Comparison of ENCODE assay signal across 19 cellular contexts in genomic region chr18:57923606-57924005, GRCh38.
A peak's percentile ranks its signal among the peaks of the same experiment; 100 is the strongest.
DNase-seq lines count a peak whose midpoint lies in the region; ATAC-seq, FAIRE-seq and TF ChIP-seq lines count a peak whose summit lies in the region.
"Had no signal": no experiment of that assay in that cellular context is flagged by ENCODE, and none has a peak within 500 bp of the region (broad histone marks: within the 10 kb centered on the region; RNA-seq: fewer than 3 reads in every experiment).

No MANE protein-coding gene starts in this region.

- H3K14ac ChIP-seq in neuronal stem cell (ENCODE audit: low read length) = no peak overlapping the region

- no peaks in the 10 kb centered on the region for H3K79me2 ChIP-seq in KMS-11 (ENCODE audit: insufficient read depth, low read depth)

- TF ChIP-seq POLR2A in right lobe of liver (IDR thresholded peaks at IDR 0.05) = no peak

- H2AK5ac ChIP-seq in neuronal stem cell (ENCODE audit: low read depth, low read length) = no peak overlapping the region

- TF ChIP-seq CTCF in D721Med (IDR thresholded peaks at IDR 0.05; ENCODE audit: insufficient read depth, missing control alignments) (no peak), KMS-11 (conservative IDR thresholded peaks at IDR 0.05; ENCODE audit: low read depth, low read length) (no peak), right lobe of liver (IDR thresholded peaks at IDR 0.05) (no peak)

- H2BK120ac ChIP-seq in neuronal stem cell (ENCODE audit: low read depth, low read length) = no peak overlapping the region

- intact Hi-C loops in right lobe of liver (cut with DNase I) = no loop called here

- H3K27ac ChIP-seq in KMS-11 (no peak overlapping the region; the same call in 1 of the 2 replicates), neuronal stem cell (replicated peaks; ENCODE audit: low read length) (no peak overlapping the region), right lobe of liver (no peak overlapping the region)
- H3K27ac ChIP-seq: GM23248, SJCRH30 had no signal

- no peak for ATAC-seq in right lobe of liver
- no peak for ATAC-seq in HG02759 (IDR thresholded peaks at IDR 0.05; ENCODE audit: unreplicated experiment)
- ATAC-seq: PC-3 had no signal

- peak; percentile 90 for FAIRE-seq in D721Med (lab: Jason Lieb, UNC)

- H3K23ac ChIP-seq in neuronal stem cell (ENCODE audit: low read depth, low read length, poor library complexity) = no peak overlapping the region

- H3K4me2 ChIP-seq in KMS-11 (peak overlapping the region; percentile 15; the same call in 1 of the 2 replicates), neuronal stem cell (ENCODE audit: insufficient read depth, low read length, poor library complexity, severe bottlenecking) (no peak overlapping the region)

- no peaks in the 10 kb centered on the region for H3K36me3 ChIP-seq in KMS-11 (ENCODE audit: insufficient read depth)
- H3K36me3 ChIP-seq in neuronal stem cell (replicated peaks in 1 of 2; ENCODE audit: control insufficient read depth in 2 of 2, insufficient read depth in 2 of 2, low read length in 2 of 2) = no peaks in the 10 kb centered on the region
- H3K36me3 ChIP-seq in right lobe of liver = no peaks in the 10 kb centered on the region
- H3K36me3 ChIP-seq: MG63, SJCRH30 had no signal

- H3K9me3 ChIP-seq in neuronal stem cell (replicated peaks in 1 of 2; ENCODE audit: control insufficient read depth in 2 of 2, insufficient read depth in 1 of 2, low read depth in 1 of 2, low read length in 2 of 2) (no peaks in the 10 kb centered on the region), right lobe of liver (no peaks in the 10 kb centered on the region)
- H3K9me3 ChIP-seq: Caco-2, MG63, SJCRH30 had no signal

- H3K4me1 ChIP-seq in KMS-11 (ENCODE audit: low read depth, poor library complexity, severe bottlenecking) (peaks cover 33% of the 10 kb centered on the region), neuronal stem cell (ENCODE audit: control insufficient read depth in 2 of 2, insufficient read depth in 1 of 2, low read depth in 1 of 2, low read length in 2 of 2) (no peaks in the 10 kb centered on the region), right lobe of liver (peaks cover 0 to 19% (median 8%) of the 10 kb centered on the region in 4 donors)
- H3K4me1 ChIP-seq: SJCRH30 had no signal

- H4K8ac ChIP-seq in neuronal stem cell (ENCODE audit: low read depth, low read length) = no peak overlapping the region

- H4K91ac ChIP-seq in neuronal stem cell (ENCODE audit: low read depth, low read length, poor library complexity) = no peak overlapping the region

- no CpG with 5 or more reads among the region's 5 CpGs for WGBS in neuronal stem cell (ENCODE audit: extremely low coverage in 2 of 2, insufficient read length in 2 of 2, insufficient replicate concordance in 1 of 2), 2 donors
- WGBS in right lobe of liver (ENCODE audit: insufficient coverage, low coverage, low lambda C conversion rate, missing lambda C conversion rate) = 47% methylated on average over 3 of the region's 5 CpGs

- no peak overlapping the region for H3K18ac ChIP-seq in neuronal stem cell (ENCODE audit: low read length)

- H3K27me3 ChIP-seq in KMS-11 (ENCODE audit: insufficient read depth, low read depth) (no peaks in the 10 kb centered on the region), neuronal stem cell (ENCODE audit: control insufficient read depth in 3 of 3, insufficient read depth in 3 of 3, low read depth in 1 of 3, low read length in 3 of 3) (no peaks in the 10 kb centered on the region), right lobe of liver (no peaks in the 10 kb centered on the region)
- H3K27me3 ChIP-seq: MG63, SJCRH30 had no signal

- no peak overlapping the region for H3K4me3 ChIP-seq in KMS-11 (IDR thresholded peaks at IDR 0.05; ENCODE audit: insufficient read depth, low read depth, low read length)
- no peak overlapping the region for H3K4me3 ChIP-seq in neuronal stem cell (ENCODE audit: low read length in 2 of 2)
- no peak overlapping the region for H3K4me3 ChIP-seq in right lobe of liver
- H3K4me3 ChIP-seq: GM23248, MG63, SJCRH30 had no signal

- H3K9ac ChIP-seq in KMS-11 (no peak overlapping the region), neuronal stem cell (ENCODE audit: low read depth, low read length, poor library complexity) (peak overlapping the region; percentile 12)
- H3K9ac ChIP-seq: GM23248 had no signal

- no peak overlapping the region for H3K4ac ChIP-seq in neuronal stem cell (ENCODE audit: low read length)

- no peak for DNase-seq in D721Med (ENCODE audit: insufficient read length, low spot score)
- DNase-seq in RPMI8226 = peak; percentile 66
- DNase-seq in neuronal stem cell (ENCODE audit: low spot score) = no peak
- DNase-seq in right lobe of liver = no peak
- no peak for DNase-seq in HuH-7.5 (ENCODE audit: low spot score)
- DNase-seq: Caco-2; CD4-positive, CD25-positive, alpha-beta regulatory T cell; DMS79; GM23248; HCEC 1CT; KG1; MG63; NCI-H1092; NCI-H187 treated with DMSO at 0.1 percent for 48 hours; NCI-H526; PC-3; SJCRH30 had no signal

- no peak overlapping the region for H2BK12ac ChIP-seq in neuronal stem cell (ENCODE audit: low read length)

- no peak overlapping the region for H2BK15ac ChIP-seq in neuronal stem cell (ENCODE audit: low read length)

- H3K79me1 ChIP-seq in neuronal stem cell (ENCODE audit: low read depth, low read length) = no peaks in the 10 kb centered on the region

- no peaks in the 10 kb centered on the region for H4K20me1 ChIP-seq in KMS-11 (ENCODE audit: insufficient read depth)

- H2BK5ac ChIP-seq in neuronal stem cell (ENCODE audit: low read length) = no peak overlapping the region

- H2AFZ ChIP-seq in KMS-11 (ENCODE audit: low read depth) (0 out of 2 replicates have a peak overlapping the region, but pooled peaks have one; percentile 6), neuronal stem cell (ENCODE audit: low read length) (no peak overlapping the region)
- H2AFZ ChIP-seq: GM23248 had no signal
